In genomic region chr11:59666969-59667368, GRCh38 we compare ENCODE assay signal across 10 cellular contexts. TPM values are rescaled to one million over a fixed set of nuclear protein-coding genes. Genes with fewer than 3 reads are reported as not detected.
DNase-seq lines count a peak whose midpoint lies in the region; ATAC-seq and TF ChIP-seq lines count a peak whose summit lies in the region.
"Had no signal": no experiment of that assay in that cellular context is flagged by ENCODE, and none has a peak within 500 bp of the region (broad histone marks: within the 10 kb centered on the region; RNA-seq: fewer than 3 reads in every experiment).

No MANE protein-coding gene starts in this region.

- DNase-seq in CD4-positive, alpha-beta memory T cell: no peak
- DNase-seq in MV-4-11 (lab: John Stamatoyannopoulos, UW) (peak; percentile 48), chondrocyte (ENCODE audit: low spot score) (no peak), neural crest cell (ENCODE audit: low read depth, low spot score) (no peak), NCI-H1048 (lab: John Stamatoyannopoulos, UW) (no peak), upper lobe of left lung (no peak), NCI-H2081 treated with DMSO at 0.1 percent for 48 hours (lab: John Stamatoyannopoulos, UW) (no peak)
- DNase-seq: NCI-H1694 had no signal

- H3K27me3 Mint-ChIP-seq in CD4-positive, alpha-beta memory T cell: no peaks in the 10 kb centered on the region
- H3K27me3 Mint-ChIP-seq in chondrocyte (ENCODE audit: low read depth) (no peaks in the 10 kb centered on the region), neural crest cell (ENCODE audit: low read depth) (no peaks in the 10 kb centered on the region)

- no peaks in the 10 kb centered on the region for H3K9me3 ChIP-seq in CD4-positive, alpha-beta memory T cell (ENCODE audit: control insufficient read depth in 1 of 2, low read length in 2 of 2)
- H3K9me3 ChIP-seq in upper lobe of left lung: no peaks in the 10 kb centered on the region

- peaks cover 23% of the 10 kb centered on the region for H3K36me3 ChIP-seq in CD4-positive, alpha-beta memory T cell (ENCODE audit: insufficient read depth, low read length)
- peaks cover 11 to 46% (median 23%) of the 10 kb centered on the region in 4 donors for H3K36me3 ChIP-seq in upper lobe of left lung

- peak overlapping the region; percentile 53 to 100 (median 88) for H3K27ac Mint-ChIP-seq in CD4-positive, alpha-beta memory T cell
- H3K27ac Mint-ChIP-seq in chondrocyte (ENCODE audit: unreplicated experiment): peak overlapping the region; percentile 85
- no peak overlapping the region for H3K27ac Mint-ChIP-seq in neural crest cell (ENCODE audit: unreplicated experiment)

- ATAC-seq in GM21360 (IDR thresholded peaks at IDR 0.05; ENCODE audit: unreplicated experiment): no peak
- ATAC-seq in upper lobe of left lung (ENCODE audit: low FRiP score in 2 of 2): no peak

- POLR2A ChIA-PET in CD4-positive, alpha-beta memory T cell (lab: Charles Lee; ENCODE audit: partially characterized antibody): interaction anchor here (1.4 to 2.1 kb wide), 3 partner anchors 10 to 51 kb away, joined by 4 to 11 read pairs (median 4); partner anchors contain the start of gene OSBP

- H3K4me1 ChIP-seq in CD4-positive, alpha-beta memory T cell (ENCODE audit: insufficient read depth, low read length): peaks cover 56% of the 10 kb centered on the region
- peaks cover 20 to 44% (median 30%) of the 10 kb centered on the region in 4 donors for H3K4me1 ChIP-seq in upper lobe of left lung

- TF ChIP-seq EP300 in upper lobe of left lung (IDR thresholded peaks at IDR 0.05): no peak

- no peaks in the 10 kb centered on the region for H3K27me3 ChIP-seq in CD4-positive, alpha-beta memory T cell (ENCODE audit: insufficient read depth, low read length)
- H3K27me3 ChIP-seq in upper lobe of left lung: no peaks in the 10 kb centered on the region

- intact Hi-C loops in CD4-positive, alpha-beta memory T cell (cut with micrococcal nuclease): no loop called here

- peak overlapping the region; percentile 33 to 98 (median 94) for H3K4me3 Mint-ChIP-seq in CD4-positive, alpha-beta memory T cell
- H3K4me3 Mint-ChIP-seq in chondrocyte (ENCODE audit: unreplicated experiment) (peak overlapping the region; percentile 83), neural crest cell (peak overlapping the region; percentile 88)

- peak overlapping the region; percentile 99 for H3K27ac ChIP-seq in CD4-positive, alpha-beta memory T cell (ENCODE audit: low read depth, low read length)
- peak overlapping the region in 2 of 4 donors; percentile 96 for H3K27ac ChIP-seq in upper lobe of left lung

- H3K36me3 Mint-ChIP-seq in CD4-positive, alpha-beta memory T cell: peaks cover 30 to 58% of the 10 kb centered on the region in 2 donors
- H3K36me3 Mint-ChIP-seq in chondrocyte (ENCODE audit: low read depth) (peaks cover 14% of the 10 kb centered on the region), neural crest cell (ENCODE audit: low read depth) (peaks cover 5% of the 10 kb centered on the region)

- H3K4me1 Mint-ChIP-seq in CD4-positive, alpha-beta memory T cell: peaks cover 32 to 63% (median 40%) of the 10 kb centered on the region in 4 donors
- H3K4me1 Mint-ChIP-seq in chondrocyte (ENCODE audit: low read depth) (peaks cover 27% of the 10 kb centered on the region), neural crest cell (peaks cover 23% of the 10 kb centered on the region)

- no peaks in the 10 kb centered on the region for H3K9me3 Mint-ChIP-seq in CD4-positive, alpha-beta memory T cell
- H3K9me3 Mint-ChIP-seq in chondrocyte (ENCODE audit: low read depth) (no peaks in the 10 kb centered on the region), neural crest cell (no peaks in the 10 kb centered on the region)

- CTCF ChIA-PET in CD4-positive, alpha-beta memory T cell (lab: Charles Lee; ENCODE audit: partially characterized antibody): no interaction called here

- 14 to 21% methylated on average over 1 of the region's 1 CpG for WGBS in upper lobe of left lung, 2 donors

- TF ChIP-seq POLR2A in upper lobe of left lung (IDR thresholded peaks at IDR 0.05): no peak

- TF ChIP-seq CTCF in chondrocyte (IDR thresholded peaks at IDR 0.05) (no peak), neural crest cell (conservative IDR thresholded peaks at IDR 0.05) (no peak), upper lobe of left lung (IDR thresholded peaks at IDR 0.05) (no peak)

- no peak overlapping the region for H3K4me3 ChIP-seq in CD4-positive, alpha-beta memory T cell (ENCODE audit: low read length in 2 of 2)
- peak overlapping the region in 1 of 4 donors; percentile 91 for H3K4me3 ChIP-seq in upper lobe of left lung

RNA-seq across cellular contexts. Expression of gene PATL1, which starts 1.9 kb away (rescaled TPM):
- 10 to 100 TPM; 45.3 to 45.5 TPM for total RNA-seq in CD4-positive, alpha-beta memory T cell
- 1 to 10 TPM; 2.6 to 8.7 TPM for polyA plus RNA-seq in CD4-positive, alpha-beta memory T cell
- 24.5 to 30.4 TPM (median 28.8 TPM) in 3 replicates for total RNA-seq in chondrocyte
- 35.4 and 36.6 TPM in 2 replicates for total RNA-seq in neural crest cell
- total RNA-seq in upper lobe of left lung: 10 to 100 TPM; 13.4 to 34.5 (median 23.7) TPM

RNA-seq across cellular contexts. Expression of gene OR10V1, which starts 46.7 kb away (rescaled TPM):
- total RNA-seq in CD4-positive, alpha-beta memory T cell: not detected
- polyA plus RNA-seq in CD4-positive, alpha-beta memory T cell: not detected
- total RNA-seq in chondrocyte: not detected in 3 replicates
- total RNA-seq in neural crest cell: not detected in 2 replicates
- not detected for total RNA-seq in upper lobe of left lung
- total RNA-seq: myocyte had no signal

RNA-seq across cellular contexts. Expression of gene OSBP, which starts 51.4 kb away (rescaled TPM):
- total RNA-seq in CD4-positive, alpha-beta memory T cell: 10 to 100 TPM; 55.3 to 55.6 TPM
- polyA plus RNA-seq in CD4-positive, alpha-beta memory T cell: 10 to 100 TPM; 17.4 to 41.5 TPM
- total RNA-seq in chondrocyte: 47.3 to 48.4 TPM (median 47.6 TPM) in 3 replicates
- total RNA-seq in neural crest cell: 30.0 and 30.5 TPM in 2 replicates
- 10 to 100 TPM; 24.4 to 52.6 (median 35.0) TPM for total RNA-seq in upper lobe of left lung
